In genomic region chr14:50935126-50936090, GRCh38 we compare ENCODE assay signal across 1 cellular context.
TF ChIP-seq lines count a peak whose summit lies in the region.

No MANE protein-coding gene starts in this region.

TF ChIP-seq in HepG2, 621 proteins besides CTCF, POLR2A, EP300 and RAD21 (continued from another document and continues in another):
- TF ChIP-seq ZMYM2 (CRISPR knock-in tag; IDR thresholded peaks at IDR 0.05) (no peak), JARID2 (CRISPR knock-in tag; IDR thresholded peaks at IDR 0.05; ENCODE audit: insufficient replicate concordance) (no peak), STAG1 (CRISPR knock-in tag; IDR thresholded peaks at IDR 0.05) (no peak), ZNF136 (CRISPR knock-in tag; IDR thresholded peaks at IDR 0.05; ENCODE audit: low read depth) (no peak), LBX2 (CRISPR knock-in tag; IDR thresholded peaks at IDR 0.05; ENCODE audit: borderline replicate concordance) (no peak), MED1 (CRISPR knock-in tag; IDR thresholded peaks at IDR 0.05) (peak; percentile 86), ZSCAN22 (CRISPR knock-in tag; IDR thresholded peaks at IDR 0.05) (no peak), ZNF580 (CRISPR knock-in tag; IDR thresholded peaks at IDR 0.05; ENCODE audit: borderline replicate concordance, low read depth) (peak; percentile 51; the same call in 1 of the 2 replicates), ZNF598 (CRISPR knock-in tag; IDR thresholded peaks at IDR 0.05; ENCODE audit: borderline replicate concordance) (0 out of 2 replicates have a peak, but pooled peaks have one; percentile 35), IKZF5 (CRISPR knock-in tag; IDR thresholded peaks at IDR 0.05) (peak; percentile 79), ZBTB25 (CRISPR knock-in tag; IDR thresholded peaks at IDR 0.05) (no peak), ZKSCAN1 (IDR thresholded peaks at IDR 0.05; ENCODE audit: low read length) (no peak), CC2D1A (CRISPR knock-in tag; IDR thresholded peaks at IDR 0.05) (no peak), AHDC1 (CRISPR knock-in tag; IDR thresholded peaks at IDR 0.05; ENCODE audit: borderline replicate concordance) (peak; percentile 81), PHB2 (IDR thresholded peaks at IDR 0.05; ENCODE audit: partially characterized antibody) (no peak), ZNF672 (CRISPR knock-in tag; IDR thresholded peaks at IDR 0.05) (no peak), ZNF331 (CRISPR knock-in tag; IDR thresholded peaks at IDR 0.05) (peak; percentile 93; the same call in 1 of the 2 replicates), CEBPB (IDR thresholded peaks at IDR 0.05; ENCODE audit: borderline replicate concordance, low read depth, low read length) (no peak), BRCA1 (CRISPR knock-in tag; IDR thresholded peaks at IDR 0.05) (peak; percentile 43; the same call in 1 of the 2 replicates), PRDM4 (CRISPR knock-in tag; IDR thresholded peaks at IDR 0.05; ENCODE audit: borderline replicate concordance) (no peak), KLF9 (CRISPR knock-in tag; IDR thresholded peaks at IDR 0.05; ENCODE audit: low read depth) (no peak), ZNF225 (CRISPR knock-in tag; IDR thresholded peaks at IDR 0.05) (no peak), YEATS2 (CRISPR knock-in tag; IDR thresholded peaks at IDR 0.05; ENCODE audit: borderline replicate concordance) (no peak), SKI (IDR thresholded peaks at IDR 0.05; ENCODE audit: partially characterized antibody) (peak; percentile 95), CSRNP2 (CRISPR knock-in tag; conservative IDR thresholded peaks at IDR 0.05; ENCODE audit: low read depth) (no peak), THYN1 (CRISPR knock-in tag; IDR thresholded peaks at IDR 0.05; ENCODE audit: borderline replicate concordance, low read depth) (no peak), HNRNPK (IDR thresholded peaks at IDR 0.05; ENCODE audit: low read depth, low read length, poor library complexity, severe bottlenecking) (no peak), ZNF75D (CRISPR knock-in tag; IDR thresholded peaks at IDR 0.05; ENCODE audit: borderline replicate concordance) (no peak), ZNF460 (CRISPR knock-in tag; IDR thresholded peaks at IDR 0.05; ENCODE audit: borderline replicate concordance) (no peak), ZBED4 (CRISPR knock-in tag; IDR thresholded peaks at IDR 0.05; ENCODE audit: borderline replicate concordance) (peak; percentile 87; the same call in 1 of the 2 replicates), ZNF142 (CRISPR knock-in tag; IDR thresholded peaks at IDR 0.05) (0 out of 2 replicates have a peak, but pooled peaks have one; percentile 35), ZIK1 (CRISPR knock-in tag; IDR thresholded peaks at IDR 0.05; ENCODE audit: borderline replicate concordance, low read depth) (no peak), SAFB2 (CRISPR knock-in tag; IDR thresholded peaks at IDR 0.05; ENCODE audit: borderline replicate concordance, low read depth) (no peak)
